In the genomic region with DNA sequence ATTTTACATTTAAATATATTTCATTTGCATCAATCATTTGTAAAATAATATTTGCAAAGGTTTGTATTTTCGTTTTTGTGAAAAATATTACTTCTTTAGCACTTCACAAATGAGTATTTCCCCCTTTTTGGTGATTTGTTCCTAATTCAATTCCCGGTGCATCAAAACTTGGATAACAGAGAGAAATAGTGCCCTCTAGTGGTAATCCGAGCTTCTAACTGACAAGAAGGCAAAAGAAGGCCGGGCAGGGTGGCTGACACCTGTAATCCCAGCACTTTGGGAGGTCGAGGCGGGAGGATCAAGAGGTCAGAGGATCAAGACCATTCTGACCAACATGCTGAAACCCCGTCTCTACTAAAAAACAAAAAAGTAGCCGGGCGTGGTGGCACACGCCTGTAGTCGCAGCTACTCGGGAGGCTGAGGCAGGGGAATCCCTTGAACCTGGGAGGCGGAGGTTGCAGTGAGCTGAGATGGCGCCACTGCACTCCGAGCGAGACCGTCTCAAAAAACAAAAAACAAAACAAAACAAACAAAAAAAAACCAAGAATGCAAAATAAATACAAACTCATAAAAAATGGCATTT, we compare ENCODE assay signal across 9 cellular contexts.
A peak's percentile ranks its signal among the peaks of the same experiment; 100 is the strongest.
DNase-seq lines count a peak whose midpoint lies in the region; ATAC-seq and TF ChIP-seq lines count a peak whose summit lies in the region.
"Had no signal": no experiment of that assay in that cellular context is flagged by ENCODE, and none has a peak within 500 bp of the region (broad histone marks: within the 10 kb centered on the region; RNA-seq: fewer than 3 reads in every experiment).

No MANE protein-coding gene starts in this region.

- no peak overlapping the region for H3K4me3 Mint-ChIP-seq in naive B cell

- CTCF ChIA-PET in AG04449 (lab: Yijun Ruan, JAX): interaction anchor here (0.7 to 3.2 kb wide), 19 partner anchors 7 to 422 kb away, joined by 3 to 18 read pairs (median 3); no protein-coding TSS in a partner anchor

- TF ChIP-seq CTCF in AG04449 (IDR thresholded peaks at IDR 0.05; ENCODE audit: insufficient read depth, low read length, missing control alignments) (peak; percentile 50), GM12873 (IDR thresholded peaks at IDR 0.05; ENCODE audit: insufficient read depth, low read depth, low read length, missing control alignments) (peak; percentile 64)

- peaks cover 0 to 1% (median 0%) of the 10 kb centered on the region in 7 donors for H3K9me3 Mint-ChIP-seq in naive B cell

- no peaks in the 10 kb centered on the region for H3K27me3 Mint-ChIP-seq in naive B cell

- H3K4me1 Mint-ChIP-seq in naive B cell: no peaks in the 10 kb centered on the region

- ATAC-seq in HG03565 (IDR thresholded peaks at IDR 0.05; ENCODE audit: unreplicated experiment): peak; percentile 46
- ATAC-seq in naive B cell (ENCODE audit: low read depth in 2 of 2): no peak
- ATAC-seq in HG03097 (IDR thresholded peaks at IDR 0.05; ENCODE audit: low FRiP score, unreplicated experiment): no peak

- peak; percentile 12 for DNase-seq in AG04449 (ENCODE audit: low read depth, low spot score)
- peak; percentile 61 for DNase-seq in NCI-H748 treated with DMSO at 0.1 percent for 48 hours (lab: John Stamatoyannopoulos, UW)
- peak; percentile 38 for DNase-seq in cerebellar cortex (ENCODE audit: low spot score)
- peak; percentile 3 for DNase-seq in naive B cell
- DNase-seq in stimulated activated CD4-positive, alpha-beta T cell treated with anti-CD3 and anti-CD28 coated beads, Interleukin-12 subunit alpha, Interleukin-12 subunit beta, amount 100 ng/mL, for 4 hours: no peak
- DNase-seq: upper lobe of left lung had no signal

- no peak overlapping the region for H3K4me3 ChIP-seq in AG04449 (ENCODE audit: low read depth, low read length)
- H3K4me3 ChIP-seq: upper lobe of left lung had no signal

- no peak overlapping the region for H3K27ac Mint-ChIP-seq in naive B cell

- H3K36me3 Mint-ChIP-seq in naive B cell: no peaks in the 10 kb centered on the region

- POLR2A ChIA-PET in AG04449 (lab: Yijun Ruan, JAX): no interaction called here
